In genomic region chr16:60815865-60816264, GRCh38 we compare ENCODE assay signal across 25 cellular contexts.
A peak's percentile ranks its signal among the peaks of the same experiment; 100 is the strongest.
DNase-seq lines count a peak whose midpoint lies in the region; ATAC-seq, FAIRE-seq and TF ChIP-seq lines count a peak whose summit lies in the region.
"Had no signal": no experiment of that assay in that cellular context is flagged by ENCODE, and none has a peak within 500 bp of the region (broad histone marks: within the 10 kb centered on the region; RNA-seq: fewer than 3 reads in every experiment).

No MANE protein-coding gene starts in this region.

- WGBS in heart left ventricle, 4 donors: 28 to 32% (median 30%) methylated on average over 3 of the region's 3 CpGs
- WGBS in aorta, 2 donors: 20 to 27% methylated on average over 3 of the region's 3 CpGs

- H3K4me1 ChIP-seq in right atrium auricular region (no peaks in the 10 kb centered on the region), heart left ventricle (peaks cover 0 to 16% (median 4%) of the 10 kb centered on the region in 12 donors), aorta (ENCODE audit: control insufficient read depth in 1 of 2, insufficient read depth in 2 of 2, low read length in 2 of 2) (peaks cover 0 to 8% of the 10 kb centered on the region in 2 donors)
- no peaks in the 10 kb centered on the region for H3K4me1 ChIP-seq in CD8-positive, alpha-beta T cell (ENCODE audit: insufficient read depth, low read length)
- H3K4me1 ChIP-seq: BE2C had no signal

- no peaks in the 10 kb centered on the region for H3K4me1 Mint-ChIP-seq in CD8-positive, alpha-beta T cell (ENCODE audit: low read depth)
- H3K4me1 Mint-ChIP-seq: CD14-positive monocyte, GM23338, H9 had no signal

- H3K9me3 Mint-ChIP-seq in CD8-positive, alpha-beta T cell: peaks cover 6% of the 10 kb centered on the region
- H3K9me3 Mint-ChIP-seq: GM23338, H9 had no signal

- intact Hi-C loops in Right ventricle myocardium inferior (cut with DNase I) (no loop called here), heart left ventricle (cut with DNase I) (no loop called here), left ventricle myocardium superior (cut with micrococcal nuclease) (no loop called here), aorta (cut with DNase I) (no loop called here)
- intact Hi-C loops in CD8-positive, alpha-beta T cell (cut with DNase I, micrococcal nuclease): no loop called here

- H3K27me3 Mint-ChIP-seq in CD8-positive, alpha-beta T cell (ENCODE audit: low read depth): no peaks in the 10 kb centered on the region
- H3K27me3 Mint-ChIP-seq: CD4-positive, alpha-beta T cell had no signal

- no peaks in the 10 kb centered on the region for H3K27me3 ChIP-seq in right atrium auricular region
- H3K27me3 ChIP-seq in heart left ventricle: no peaks in the 10 kb centered on the region
- no peaks in the 10 kb centered on the region for H3K27me3 ChIP-seq in aorta (ENCODE audit: control insufficient read depth in 1 of 2, insufficient read depth in 2 of 2, low read length in 1 of 2)
- no peaks in the 10 kb centered on the region for H3K27me3 ChIP-seq in CD8-positive, alpha-beta T cell (ENCODE audit: insufficient read depth, low read length)
- H3K27me3 ChIP-seq: BE2C; BLaER1 treated with 17β-estradiol and CSF1 and Interleukin-3, amounts not matched to agents 10 nM and 100 nM had no signal

- FAIRE-seq in D721Med (lab: Jason Lieb, UNC): no peak
- FAIRE-seq: A204.1, G401.6, GM12878, GM19239 had no signal

- no peak for TF ChIP-seq POLR2A in heart left ventricle (IDR thresholded peaks at IDR 0.05)

- no peak overlapping the region for H3K4me3 Mint-ChIP-seq in CD8-positive, alpha-beta T cell
- H3K4me3 Mint-ChIP-seq: CD14-positive monocyte; CD4-positive, alpha-beta T cell; GM23338; H9 had no signal

- no peak overlapping the region for H3K27ac Mint-ChIP-seq in CD8-positive, alpha-beta T cell
- H3K27ac Mint-ChIP-seq: CD14-positive monocyte; CD4-positive, alpha-beta T cell; GM23338; H9 had no signal

- H3K36me3 ChIP-seq in right atrium auricular region: no peaks in the 10 kb centered on the region
- no peaks in the 10 kb centered on the region for H3K36me3 ChIP-seq in heart left ventricle
- no peaks in the 10 kb centered on the region for H3K36me3 ChIP-seq in aorta (ENCODE audit: control insufficient read depth in 1 of 2, insufficient read depth in 2 of 2, low read length in 1 of 2)
- no peaks in the 10 kb centered on the region for H3K36me3 ChIP-seq in CD8-positive, alpha-beta T cell (ENCODE audit: insufficient read depth, low read length)
- H3K36me3 ChIP-seq: BE2C; BLaER1 treated with 17β-estradiol and CSF1 and Interleukin-3, amounts not matched to agents 10 nM and 100 nM had no signal

- H3K9me3 ChIP-seq in right atrium auricular region: no peaks in the 10 kb centered on the region
- H3K9me3 ChIP-seq in heart left ventricle: no peaks in the 10 kb centered on the region
- H3K9me3 ChIP-seq in aorta (ENCODE audit: control insufficient read depth, low read length): no peaks in the 10 kb centered on the region
- H3K9me3 ChIP-seq in CD8-positive, alpha-beta T cell (ENCODE audit: low read length): no peaks in the 10 kb centered on the region
- H3K9me3 ChIP-seq: BE2C; BLaER1 treated with 17β-estradiol and CSF1 and Interleukin-3, amounts not matched to agents 10 nM and 100 nM had no signal

- no peak for DNase-seq in Right ventricle myocardium inferior (ENCODE audit: missing footprints)
- no peak for DNase-seq in right atrium auricular region (ENCODE audit: low spot score)
- DNase-seq in heart left ventricle: no peak
- no peak for DNase-seq in left ventricle myocardium superior
- no peak for DNase-seq in aorta
- DNase-seq in CD8-positive, alpha-beta T cell: no peak
- DNase-seq in cerebellar cortex (ENCODE audit: low spot score): no peak
- no peak for DNase-seq in D721Med (ENCODE audit: insufficient read length, low spot score)
- DNase-seq: AML-193; BE2C; Calu3; CD4-positive, alpha-beta T cell; COR-L47; DMS153; DND-41; H9 had no signal

- ATAC-seq in Right ventricle myocardium inferior (peak; percentile 66), heart left ventricle (peak; percentile 52 to 74 (median 62)), left ventricle myocardium superior (peak; percentile 76), aorta (ENCODE audit: low FRiP score) (no peak)
- no peak for ATAC-seq in CD8-positive, alpha-beta T cell
- ATAC-seq: GM12878, GM23338, HCT116 had no signal

- no peaks in the 10 kb centered on the region for H3K36me3 Mint-ChIP-seq in CD8-positive, alpha-beta T cell
- H3K36me3 Mint-ChIP-seq: CD14-positive monocyte had no signal

- H3K4me3 ChIP-seq in right atrium auricular region: no peak overlapping the region
- no peak overlapping the region for H3K4me3 ChIP-seq in heart left ventricle
- no peak overlapping the region for H3K4me3 ChIP-seq in aorta (ENCODE audit: low read length in 2 of 2)
- H3K4me3 ChIP-seq in CD8-positive, alpha-beta T cell (ENCODE audit: low read depth, low read length): no peak overlapping the region
- H3K4me3 ChIP-seq: BLaER1 treated with 17β-estradiol and CSF1 and Interleukin-3, amounts not matched to agents 10 nM and 100 nM; GM12878; GM23338 had no signal

- POLR2A ChIA-PET in CD8-positive, alpha-beta T cell (lab: Charles Lee): no interaction called here

- peak overlapping the region in 1 of 2 donors; percentile 76 for H3K27ac ChIP-seq in right atrium auricular region
- peak overlapping the region in 10 of 12 donors; percentile 28 to 88 (median 62) for H3K27ac ChIP-seq in heart left ventricle
- H3K27ac ChIP-seq in aorta (ENCODE audit: low read depth in 1 of 2, low read length in 2 of 2): peak overlapping the region; percentile 9 to 51
- no peak overlapping the region for H3K27ac ChIP-seq in CD8-positive, alpha-beta T cell (ENCODE audit: low read depth, low read length)
- H3K27ac ChIP-seq: 22Rv1; BLaER1 treated with 17β-estradiol and CSF1 and Interleukin-3, amounts not matched to agents 10 nM and 100 nM had no signal

- TF ChIP-seq CTCF in right atrium auricular region (IDR thresholded peaks at IDR 0.05) (no peak), heart left ventricle (IDR thresholded peaks at IDR 0.05) (no peak), D721Med (IDR thresholded peaks at IDR 0.05; ENCODE audit: insufficient read depth, missing control alignments) (no peak)
- no peak for TF ChIP-seq CTCF in CD8-positive, alpha-beta T cell (IDR thresholded peaks at IDR 0.05)

- CTCF ChIA-PET in CD8-positive, alpha-beta T cell (lab: Charles Lee): no interaction called here

Comparison
In these comparisons a context has a peak if more than half of its experiments do, and no peak if none do; other contexts are left out.
1. ATAC-seq: peak in Right ventricle myocardium inferior (single experiment), heart left ventricle (4 of 4) and left ventricle myocardium superior (single experiment); none in aorta (single experiment) and CD8-positive, alpha-beta T cell (single experiment).